In genomic region chr13:94992277-94992989, GRCh38 we compare ENCODE assay signal across 1 cellular context.
A peak's percentile ranks its signal among the peaks of the same experiment; 100 is the strongest.
TF ChIP-seq lines count a peak whose summit lies in the region.

No MANE protein-coding gene starts in this region.

TF ChIP-seq in H1, 55 proteins besides CTCF, POLR2A, EP300 and RAD21:
- TF ChIP-seq CEBPB (IDR thresholded peaks at IDR 0.05; ENCODE audit: low read depth, low read length) (0 out of 2 replicates have a peak, but pooled peaks have one; percentile 21), JUN (IDR thresholded peaks at IDR 0.05; ENCODE audit: low read depth, low read length) (no peak)
